In the genomic region with DNA sequence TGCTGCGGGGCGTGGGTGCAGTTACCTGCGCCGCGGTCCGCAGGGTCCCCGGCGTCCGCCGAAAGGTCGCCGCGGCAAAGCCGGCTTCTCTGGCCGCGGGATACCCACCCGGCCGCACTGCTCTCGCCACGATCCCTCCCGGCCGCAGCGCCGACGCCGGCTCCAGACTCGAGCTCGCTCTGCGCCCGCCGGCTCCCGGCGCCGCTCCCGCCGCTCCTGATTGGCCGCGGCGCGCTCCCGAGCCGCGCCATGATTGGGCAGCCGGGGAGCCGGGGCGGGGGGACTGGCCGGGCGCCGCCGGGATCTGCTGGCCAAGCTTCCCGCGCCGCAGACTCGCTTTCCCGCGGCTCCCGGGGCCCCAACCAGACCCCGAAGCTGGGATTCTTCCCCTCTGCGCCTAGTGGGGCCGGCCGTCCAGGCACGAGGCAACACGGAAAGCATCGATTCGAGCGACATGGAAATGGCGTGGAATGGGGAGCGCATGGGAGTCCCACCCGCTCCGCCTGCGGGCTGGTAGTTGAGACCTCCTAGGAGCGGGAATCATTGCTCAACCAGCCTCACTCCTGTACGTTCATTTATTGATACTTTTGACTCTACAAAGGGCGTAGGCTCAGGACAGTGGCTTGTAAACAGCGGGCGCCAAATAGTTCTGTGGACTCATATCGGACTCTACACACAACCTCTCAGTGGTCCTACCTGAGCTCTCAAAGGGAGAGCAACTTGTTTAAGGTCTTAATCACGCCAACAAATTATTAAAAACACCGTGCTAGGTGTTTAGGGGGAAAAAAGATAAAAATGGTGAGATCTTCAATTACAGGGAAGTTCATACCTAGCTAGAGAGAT, we compare ENCODE assay signal across 8 cellular contexts. TPM values are rescaled to one million over a fixed set of nuclear protein-coding genes. Genes with fewer than 3 reads are reported as not detected.
DNase-seq lines count a peak whose midpoint lies in the region; ATAC-seq, FAIRE-seq and TF ChIP-seq lines count a peak whose summit lies in the region.

No MANE protein-coding gene starts in this region.

- H3K27ac ChIP-seq in tibial artery = no peak overlapping the region

- H3K36me3 ChIP-seq in tibial artery = no peaks in the 10 kb centered on the region

- FAIRE-seq in frontal cortex (lab: Jason Lieb, UNC) = no peak

- intact Hi-C loops in tibial artery (cut with DNase I; ENCODE audit: low total_unique reads) = no loop called here

- no peaks in the 10 kb centered on the region for H3K9me3 Mint-ChIP-seq in nephron

- peaks cover 0 to 20% (median 14%) of the 10 kb centered on the region in 4 donors for H3K4me1 ChIP-seq in tibial artery

- H3K27me3 Mint-ChIP-seq in nephron (ENCODE audit: low read depth) = peaks cover 88% of the 10 kb centered on the region

- DNase-seq in CMK (ENCODE audit: low read depth) (peak; percentile 38), GM20000 (ENCODE audit: low spot score) (peak; percentile 84), OCI-M2 (lab: John Stamatoyannopoulos, UW; ENCODE audit: unreplicated experiment) (peak; percentile 82), activated gamma-delta T cell treated with Interleukin-2 at 50 U/mL for 16 hours (peak; percentile 5), frontal cortex (ENCODE audit: low spot score in 2 of 2) (peak; percentile 89 to 94), tibial artery (peak; percentile 73 to 81)

- H3K4me1 Mint-ChIP-seq in nephron = peaks cover 22% of the 10 kb centered on the region

- H3K27ac Mint-ChIP-seq in nephron = peak overlapping the region in 2 of 3 experiments; percentile 21 to 37

- ATAC-seq in HG03571 (IDR thresholded peaks at IDR 0.05; ENCODE audit: unreplicated experiment) = peak; percentile 82

- H3K4me3 Mint-ChIP-seq in nephron = peak overlapping the region; percentile 75 to 85 (median 77)

- peak overlapping the region; percentile 48 to 56 for H3K4me3 ChIP-seq in tibial artery

- H3K27me3 ChIP-seq in tibial artery = peaks cover 0 to 45% of the 10 kb centered on the region in 2 donors

- no peak for TF ChIP-seq CTCF in GM20000 (IDR thresholded peaks at IDR 0.05; ENCODE audit: extremely low read depth, missing control alignments)
- no peak for TF ChIP-seq CTCF in nephron (IDR thresholded peaks at IDR 0.05; ENCODE audit: unreplicated experiment in 3 of 3)
- no peak for TF ChIP-seq CTCF in tibial artery (IDR thresholded peaks at IDR 0.05)

- no peaks in the 10 kb centered on the region for H3K9me3 ChIP-seq in tibial artery

- no peaks in the 10 kb centered on the region for H3K36me3 Mint-ChIP-seq in nephron (ENCODE audit: low read depth)

RNA-seq across cellular contexts. Expression of a gene that starts 36.4 kb away (rescaled TPM):
- total RNA-seq in frontal cortex = 19.2 TPM

Comparison
In these comparisons a context has a peak if more than half of its experiments do, and no peak if none do; other contexts are left out.
1. DNase-seq: peak in every context shown above with its lines; median percentile 92 in frontal cortex; 84 in GM20000; 82 in OCI-M2; 77 in tibial artery; 38 in CMK; 5 in activated gamma-delta T cell treated with Interleukin-2 at 50 U/mL for 16 hours.